In the genomic region with DNA sequence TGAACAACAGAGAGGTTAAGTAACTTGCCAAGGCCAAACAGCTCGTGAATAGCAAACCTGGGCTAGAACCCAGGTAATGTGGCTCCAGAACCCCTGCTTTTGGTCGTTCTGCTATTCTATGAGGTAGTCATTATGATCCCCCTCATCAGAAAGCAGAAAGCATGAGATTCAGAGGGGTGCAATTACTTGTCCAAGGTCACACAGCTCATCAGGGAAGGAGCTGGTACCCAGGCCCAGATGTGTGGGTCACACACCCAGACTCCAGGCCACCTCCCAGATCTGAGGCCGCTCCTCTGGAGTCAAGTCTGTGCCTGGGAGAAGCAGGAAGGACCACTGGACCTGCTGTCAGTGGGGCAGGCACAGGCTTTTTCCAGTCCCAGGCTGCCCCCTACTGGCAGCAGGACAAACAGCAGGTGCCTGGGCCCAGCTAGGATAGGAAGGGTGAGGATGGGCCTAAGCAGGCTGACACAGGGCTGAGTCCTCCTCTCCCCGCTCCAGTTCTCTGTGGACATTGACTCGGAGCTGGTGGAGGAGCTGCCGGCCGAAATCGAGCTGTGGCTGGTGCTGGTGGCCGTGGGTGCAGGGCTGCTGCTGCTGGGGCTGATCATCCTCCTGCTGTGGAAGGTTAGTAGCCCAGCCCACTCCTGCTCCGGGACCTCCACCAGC, we compare ENCODE assay signal across 8 cellular contexts. TPM values are rescaled to one million over a fixed set of nuclear protein-coding genes. Genes with fewer than 3 reads are reported as not detected.
DNase-seq lines count a peak whose midpoint lies in the region; ATAC-seq, FAIRE-seq and TF ChIP-seq lines count a peak whose summit lies in the region.

No MANE protein-coding gene starts in this region.

- no peak overlapping the region for H3K4me2 ChIP-seq in mammary epithelial cell (ENCODE audit: insufficient read depth, low read depth, low read length)

- in situ Hi-C loops in mammary epithelial cell (cut with MboI; ENCODE audit: low sequenced_read_pairs in 2 of 2): loop anchor here in 1 of 2 donors (10.0 kb wide), 1 partner anchor 63 kb away; no protein-coding TSS in a partner anchor

- H3K4me3 ChIP-seq in mammary epithelial cell (replicated peaks in 1 of 3; ENCODE audit: insufficient read depth in 1 of 3, low read depth in 2 of 3, low read length in 3 of 3): no peak overlapping the region

- H2AFZ ChIP-seq in mammary epithelial cell (ENCODE audit: low read depth, low read length): no peak overlapping the region

- dilution Hi-C loops in mammary epithelial cell (cut with HindIII; ENCODE audit: low sequenced_read_pairs): no loop called here

- no peak overlapping the region for H3K4me3 Mint-ChIP-seq in activated B cell treated with CpG ODN at 0.5 μM for 24 hours

- WGBS in mammary epithelial cell (ENCODE audit: low coverage, missing lambda C conversion rate): 55% methylated on average over 10 of the region's 10 CpGs

- intact Hi-C loops in activated B cell treated with CpG ODN at 0.5 μM for 24 hours (cut with micrococcal nuclease): loop anchor here (1.0 to 5.0 kb wide), 4 partner anchors 31 to 226 kb away; partner anchors contain the start of gene ITGA3
- intact Hi-C loops in mammary epithelial cell (cut with micrococcal nuclease): loop anchor here (1.0 kb wide), 1 partner anchor 60 kb away; no protein-coding TSS in a partner anchor

- H3K27ac ChIP-seq in mammary epithelial cell (ENCODE audit: insufficient read depth, low read depth, low read length): no peak overlapping the region

- TF ChIP-seq POLR2A in H54 (IDR thresholded peaks at IDR 0.05; ENCODE audit: low read depth, low read length): no peak

- POLR2A ChIA-PET in activated B cell treated with CpG ODN at 0.5 μM for 24 hours (lab: Charles Lee): no interaction called here

- H3K9me3 ChIP-seq in mammary epithelial cell (replicated peaks; ENCODE audit: insufficient read depth, low read length): no peaks in the 10 kb centered on the region

- no peak for FAIRE-seq in H54 (lab: Jason Lieb, UNC)

- CTCF ChIA-PET in activated B cell treated with CpG ODN at 0.5 μM for 24 hours (lab: Charles Lee): interaction anchor here (0.6 to 2.3 kb wide), 19 partner anchors 10 to 279 kb away, joined by 3 to 72 read pairs (median 4); partner anchors contain the start of gene ITGA3
- CTCF ChIA-PET in mammary epithelial cell (lab: Charles Lee; ENCODE audit: low non-redundant PET): interaction anchor here (0.6 kb wide), 1 partner anchor 10 kb away, joined by 3 read pairs; no protein-coding TSS in a partner anchor

- no peak overlapping the region for H3K9ac ChIP-seq in mammary epithelial cell (ENCODE audit: insufficient read depth, low read length)

- H3K4me1 ChIP-seq in mammary epithelial cell (ENCODE audit: insufficient read depth, low read length): peaks cover 3% of the 10 kb centered on the region

- H3K9me3 Mint-ChIP-seq in activated B cell treated with CpG ODN at 0.5 μM for 24 hours: no peaks in the 10 kb centered on the region

- no peaks in the 10 kb centered on the region for H3K36me3 Mint-ChIP-seq in activated B cell treated with CpG ODN at 0.5 μM for 24 hours (ENCODE audit: low read depth)

- peak; percentile 87 for TF ChIP-seq CTCF in activated B cell treated with CpG ODN at 0.5 μM for 24 hours (IDR thresholded peaks at IDR 0.05)
- peak; percentile 87 to 89 for TF ChIP-seq CTCF in mammary epithelial cell (conservative IDR thresholded peaks at IDR 0.05 in 1 of 2, IDR thresholded peaks at IDR 0.05 in 1 of 2; ENCODE audit: extremely low read depth in 1 of 2, insufficient read depth in 1 of 2, low read depth in 1 of 2, low read length in 2 of 2)

- no TSS peak for BruUV-seq in mammary epithelial cell (replicated peaks; lab: Mats Ljungman, UMichigan)

- ATAC-seq in activated B cell treated with CpG ODN at 0.5 μM for 24 hours (ENCODE audit: low read depth) (peak; percentile 97), HG03521 (IDR thresholded peaks at IDR 0.05; ENCODE audit: unreplicated experiment) (no peak)

- DNase-seq in CMK (ENCODE audit: low read depth): peak; percentile 54
- DNase-seq in H54 (ENCODE audit: insufficient read length, low spot score): peak; percentile 65
- DNase-seq in NCI-H2196 (lab: John Stamatoyannopoulos, UW; ENCODE audit: unreplicated experiment): peak; percentile 71
- DNase-seq in activated B cell treated with CpG ODN at 0.5 μM for 24 hours: peak; percentile 66
- peak; percentile 46 for DNase-seq in mammary epithelial cell
- DNase-seq in left kidney (ENCODE audit: low read depth, low spot score): peak; percentile 84
- peak; percentile 51 to 60 (median 55) for DNase-seq in stimulated activated CD4-positive, alpha-beta T cell treated with anti-CD3 and anti-CD28 coated beads, TNF-alpha, amount 100 ng/mL, for 4 hours (ENCODE audit: low read depth in 3 of 3)

- H3K4me1 Mint-ChIP-seq in activated B cell treated with CpG ODN at 0.5 μM for 24 hours: no peaks in the 10 kb centered on the region

- H3K36me3 ChIP-seq in mammary epithelial cell (ENCODE audit: insufficient read depth, low read length): peaks cover 54% of the 10 kb centered on the region

- no peaks in the 10 kb centered on the region for H3K27me3 Mint-ChIP-seq in activated B cell treated with CpG ODN at 0.5 μM for 24 hours

- H3K79me2 ChIP-seq in mammary epithelial cell (ENCODE audit: insufficient read depth, low read length): peaks cover 17% of the 10 kb centered on the region

- peaks cover 19% of the 10 kb centered on the region for H4K20me1 ChIP-seq in mammary epithelial cell (ENCODE audit: insufficient read depth, low read length)

- no peak overlapping the region for H3K27ac Mint-ChIP-seq in activated B cell treated with CpG ODN at 0.5 μM for 24 hours

- no peaks in the 10 kb centered on the region for H3K27me3 ChIP-seq in mammary epithelial cell (ENCODE audit: insufficient read depth, low read length)

RNA-seq across cellular contexts. Expression of gene PDK2, which starts 7.8 kb away (rescaled TPM):
- total RNA-seq in activated B cell treated with CpG ODN at 0.5 μM for 24 hours: 15.9 and 16.2 TPM in 2 replicates
- total RNA-seq in mammary epithelial cell: 10 to 100 TPM; 18.2 to 24.8 TPM
- polyA plus RNA-seq in mammary epithelial cell: 7.7 TPM
- polyA minus RNA-seq in mammary epithelial cell: 13.5 TPM

RNA-seq across cellular contexts. Expression of gene ITGA3, which starts 31.5 kb away (rescaled TPM):
- 7.7 and 9.8 TPM in 2 replicates for total RNA-seq in activated B cell treated with CpG ODN at 0.5 μM for 24 hours
- total RNA-seq in mammary epithelial cell: 1,000 to 10,000 TPM; 1,418 to 2,030 TPM
- polyA plus RNA-seq in mammary epithelial cell: 1,026 TPM
- 2,074 TPM for polyA minus RNA-seq in mammary epithelial cell

RNA-seq across cellular contexts. Expression of gene SAMD14, which starts 42.6 kb away (rescaled TPM):
- total RNA-seq in activated B cell treated with CpG ODN at 0.5 μM for 24 hours: 4.7 and 4.9 TPM in 2 replicates
- total RNA-seq in mammary epithelial cell: under 1 TPM; 0.12 to 0.33 TPM
- polyA plus RNA-seq in mammary epithelial cell: 0.05 TPM
- polyA minus RNA-seq in mammary epithelial cell: 0.98 TPM

Comparison
In these comparisons a context has a peak if more than half of its experiments do, and no peak if none do; other contexts are left out.
1. RNA of gene ITGA3, which starts 31.5 kb away (total RNA-seq): 1,418 to 2,030 TPM in mammary epithelial cell; 7.7 to 9.8 TPM in activated B cell treated with CpG ODN at 0.5 μM for 24 hours; every median in the first group is over 100 times any median in the second.
2. Peak in every context shown above with its lines, with median percentiles within 50 percentile points of each other: DNase-seq.